ENCODE assay signal across 15 cellular contexts in the genomic region with DNA sequence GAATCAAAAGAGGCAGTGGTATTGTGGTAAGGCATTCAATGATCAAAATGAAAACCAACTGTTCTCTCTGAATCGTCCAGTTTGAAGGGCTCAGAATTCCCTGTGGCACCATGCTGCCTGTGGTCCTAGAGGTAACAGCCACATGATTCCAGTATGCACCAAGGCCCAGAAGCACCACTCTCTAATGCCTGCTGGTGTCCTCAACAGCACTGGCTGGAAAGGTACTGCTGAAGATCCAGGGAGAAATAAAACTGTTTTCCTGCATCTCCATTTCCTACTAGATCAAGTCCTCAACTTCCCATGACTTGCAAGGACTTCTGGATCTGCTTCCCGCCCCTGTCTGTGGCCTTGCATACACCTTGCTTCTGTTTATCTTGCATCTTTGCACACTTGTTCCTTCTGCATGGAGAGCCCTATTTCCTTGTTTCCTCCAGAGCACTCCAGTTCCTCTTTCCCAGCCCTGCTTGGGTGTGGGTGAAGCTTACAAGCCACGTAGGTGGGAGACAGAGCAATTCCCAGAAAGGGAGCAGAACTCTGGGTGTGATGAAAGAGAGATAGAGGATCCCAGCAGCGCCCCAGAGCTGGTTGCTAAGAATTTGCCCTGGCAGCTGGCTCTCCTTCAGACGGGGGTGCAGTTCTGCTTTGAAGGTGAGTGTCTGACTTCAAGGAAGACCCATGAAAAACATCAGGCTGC. TPM values are rescaled to one million over a fixed set of nuclear protein-coding genes. Genes with fewer than 3 reads are reported as not detected.
DNase-seq lines count a peak whose midpoint lies in the region; ATAC-seq, FAIRE-seq and TF ChIP-seq lines count a peak whose summit lies in the region.
"Had no signal": no experiment of that assay in that cellular context is flagged by ENCODE, and none has a peak within 500 bp of the region (broad histone marks: within the 10 kb centered on the region; RNA-seq: fewer than 3 reads in every experiment).

No MANE protein-coding gene starts in this region.

- no peak overlapping the region for H2BK120ac ChIP-seq in mesendoderm (ENCODE audit: low read depth, low read length)

- TF ChIP-seq EP300 in suprapubic skin (IDR thresholded peaks at IDR 0.05) = no peak

- no peak for ATAC-seq in HG02981 (IDR thresholded peaks at IDR 0.05; ENCODE audit: unreplicated experiment)
- ATAC-seq: T-helper 17 cell had no signal

- H3K56ac ChIP-seq in mesendoderm (ENCODE audit: low read length) = no peak overlapping the region

- H3K79me1 ChIP-seq in mesendoderm (ENCODE audit: low read length) = no peaks in the 10 kb centered on the region

- H3K36me3 ChIP-seq in mucosa of rectum (ENCODE audit: control insufficient read depth in 2 of 2, insufficient read depth in 2 of 2, low read length in 2 of 2) (no peaks in the 10 kb centered on the region), suprapubic skin (no peaks in the 10 kb centered on the region), mesendoderm (ENCODE audit: control insufficient read depth, insufficient read depth, low read length) (no peaks in the 10 kb centered on the region)
- H3K36me3 ChIP-seq: BE2C had no signal

- H2BK15ac ChIP-seq in mesendoderm (replicated peaks; ENCODE audit: low read depth) = no peak overlapping the region

- H4K5ac ChIP-seq in mesendoderm (ENCODE audit: low read length) = no peak overlapping the region

- in situ Hi-C loops in GM13977 (cut with MboI; ENCODE audit: low pct_unique_long_range_greater_than_20kb, low sequenced_read_pairs, unreplicated experiment) = no loop called here

- peak; percentile 7 to 8 for DNase-seq in Kasumi-1 (lab: John Stamatoyannopoulos, UW)
- peak; percentile 22 for DNase-seq in choroid plexus epithelial cell (ENCODE audit: low read depth)
- DNase-seq in suprapubic skin (ENCODE audit: low spot score in 2 of 2) = no peak
- DNase-seq in GM13977 (ENCODE audit: low spot score) = no peak
- DNase-seq in mesendoderm = no peak
- DNase-seq in HTR-8/SVneo (ENCODE audit: insufficient read length, low spot score) = no peak
- DNase-seq: activated CD4-positive, alpha-beta T cell treated with anti-CD3 and anti-CD28 coated beads, Interleukin-2, amount 50 U/mL, for 4 hours; BE2C; NCI-H226; T-helper 17 cell had no signal

- H3K4ac ChIP-seq in mesendoderm (ENCODE audit: low read depth, low read length) = no peak overlapping the region

- H3K79me2 ChIP-seq in mesendoderm (ENCODE audit: control insufficient read depth, insufficient read depth, low read length) = no peaks in the 10 kb centered on the region

- no peak overlapping the region for H3K4me3 ChIP-seq in choroid plexus epithelial cell (ENCODE audit: low read depth, low read length)
- peak overlapping the region in 1 of 2 donors; percentile 33 for H3K4me3 ChIP-seq in mucosa of rectum (ENCODE audit: low read length in 2 of 2)
- H3K4me3 ChIP-seq in suprapubic skin = no peak overlapping the region
- no peak overlapping the region for H3K4me3 ChIP-seq in mesendoderm (ENCODE audit: low read length)

- TF ChIP-seq CTCF in choroid plexus epithelial cell (conservative IDR thresholded peaks at IDR 0.05; ENCODE audit: low read depth, low read length) = no peak
- no peak for TF ChIP-seq CTCF in suprapubic skin (IDR thresholded peaks at IDR 0.05)
- no peak for TF ChIP-seq CTCF in GM13977 (IDR thresholded peaks at IDR 0.05; ENCODE audit: extremely low read depth, insufficient read depth, missing control alignments)

- FAIRE-seq in HTR-8/SVneo (lab: Jason Lieb, UNC) = no peak

- no peak overlapping the region for H3K18ac ChIP-seq in mesendoderm (ENCODE audit: low read length)

- TF ChIP-seq POLR2A in suprapubic skin (IDR thresholded peaks at IDR 0.05) = no peak

- H3K4me1 ChIP-seq in mucosa of rectum (ENCODE audit: control insufficient read depth in 2 of 2, insufficient read depth in 2 of 2, low read length in 2 of 2) (peaks cover 30 to 39% of the 10 kb centered on the region in 2 donors), suprapubic skin (peaks cover 58% of the 10 kb centered on the region), mesendoderm (ENCODE audit: control insufficient read depth, low read depth, low read length) (no peaks in the 10 kb centered on the region)

- H3K4me2 ChIP-seq in mesendoderm (ENCODE audit: low read length) = no peak overlapping the region

- no peaks in the 10 kb centered on the region for H3K27me3 ChIP-seq in mucosa of rectum (ENCODE audit: control insufficient read depth in 2 of 2, insufficient read depth in 2 of 2, low read length in 2 of 2)
- no peaks in the 10 kb centered on the region for H3K27me3 ChIP-seq in suprapubic skin
- H3K27me3 ChIP-seq in mesendoderm (ENCODE audit: insufficient read depth, low read length, poor library complexity) = no peaks in the 10 kb centered on the region
- H3K27me3 ChIP-seq: BE2C had no signal

- no peak overlapping the region for H3K23ac ChIP-seq in mesendoderm (ENCODE audit: low read length)

- no peak overlapping the region for H2BK5ac ChIP-seq in mesendoderm (ENCODE audit: low read length)

- H3K9me3 ChIP-seq in mucosa of rectum (ENCODE audit: control insufficient read depth in 2 of 2, low read length in 2 of 2) (no peaks in the 10 kb centered on the region), suprapubic skin (no peaks in the 10 kb centered on the region)
- H3K9me3 ChIP-seq: BE2C had no signal

- H3K9ac ChIP-seq in mucosa of rectum (ENCODE audit: low read depth in 1 of 2, low read length in 2 of 2) (peak overlapping the region in 1 of 2 donors; percentile 13), mesendoderm (ENCODE audit: low read length) (no peak overlapping the region)

- 32% methylated on average over 5 of the region's 5 CpGs for WGBS in suprapubic skin
- WGBS in mesendoderm (ENCODE audit: extremely low coverage, insufficient coverage, low lambda C conversion rate) = no CpG with 5 or more reads among the region's 5 CpGs

- no peak overlapping the region for H4K8ac ChIP-seq in mesendoderm (ENCODE audit: low read depth, low read length)

- no peak overlapping the region for H2AK5ac ChIP-seq in mesendoderm (ENCODE audit: low read length)

- H3K27ac ChIP-seq in mucosa of rectum (ENCODE audit: low read depth in 2 of 2, low read length in 2 of 2) = peak overlapping the region; percentile 53 to 81
- H3K27ac ChIP-seq in suprapubic skin = peak overlapping the region; percentile 62
- no peak overlapping the region for H3K27ac ChIP-seq in mesendoderm (ENCODE audit: low read depth, low read length)

RNA-seq across cellular contexts. Expression of gene EQTN, which starts 41.0 kb away (rescaled TPM):
- under 1 TPM in 1 of 4 donors, not detected in 3; 0.97 TPM for total RNA-seq in suprapubic skin
- not detected for polyA plus RNA-seq in mesendoderm (2013, experiment 1 of 2)
- polyA plus RNA-seq in mesendoderm (2013, experiment 2 of 2) = not detected
- total RNA-seq: Daoy, M059J, myocyte, T-helper 17 cell had no signal

Comparison
In these comparisons a context has a peak if more than half of its experiments do, and no peak if none do; other contexts are left out.
1. DNase-seq: peak in Kasumi-1 (2 of 2) and choroid plexus epithelial cell (single experiment); none in suprapubic skin (0 of 2), GM13977 (single experiment), mesendoderm (single experiment) and HTR-8/SVneo (single experiment).